Comparison of ENCODE assay signal across 8 cellular contexts in the genomic region with DNA sequence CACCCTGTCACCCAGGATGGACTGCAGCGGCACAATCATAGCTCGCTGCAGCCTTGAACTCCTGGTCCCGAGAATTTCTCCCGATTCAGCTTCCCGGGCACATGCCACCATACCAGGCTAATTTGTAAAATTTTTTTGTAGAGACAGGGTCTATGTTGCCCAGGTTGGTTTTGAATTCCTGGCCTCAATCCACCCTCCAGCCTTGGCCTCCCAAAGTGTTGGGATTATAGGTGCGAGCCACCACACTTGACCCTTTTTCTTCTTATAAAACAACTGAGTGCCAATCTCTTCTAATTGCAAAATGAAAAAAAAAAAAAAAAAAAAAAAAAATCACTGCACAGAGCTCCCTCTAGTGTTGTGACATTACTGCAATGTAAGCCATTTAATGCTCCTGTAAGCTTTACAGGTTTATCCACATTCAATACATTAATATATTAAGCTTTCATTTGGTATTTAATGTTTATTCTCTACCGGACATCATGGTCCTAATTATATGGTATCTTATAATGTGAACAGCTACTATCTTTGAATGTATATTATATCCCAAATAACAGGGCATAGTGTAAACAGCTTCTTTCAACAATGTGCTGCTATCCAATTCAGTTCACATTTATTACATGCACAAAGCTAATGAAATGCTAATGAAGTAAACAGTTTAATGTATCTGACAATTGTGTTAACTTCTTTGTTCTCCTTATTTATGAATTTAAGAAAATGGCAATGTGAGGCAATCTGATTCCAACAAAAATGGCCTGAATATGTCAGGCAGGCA. TPM values are rescaled to one million over a fixed set of nuclear protein-coding genes. Genes with fewer than 3 reads are reported as not detected.
DNase-seq lines count a peak whose midpoint lies in the region; TF ChIP-seq lines count a peak whose summit lies in the region.

No MANE protein-coding gene starts in this region.

- H3K27me3 ChIP-seq in tibial nerve: no peaks in the 10 kb centered on the region

- WGBS in tibial nerve, 2 donors: 59 to 68% methylated on average over 7 of the region's 7 CpGs

- no peak for TF ChIP-seq POLR2A in tibial nerve (IDR thresholded peaks at IDR 0.05)

- peak; percentile 27 to 66 (median 42) for TF ChIP-seq CTCF in tibial nerve (IDR thresholded peaks at IDR 0.05)

- no peaks in the 10 kb centered on the region for H3K4me1 ChIP-seq in tibial nerve

- no peaks in the 10 kb centered on the region for H3K9me3 ChIP-seq in tibial nerve

- H3K4me3 ChIP-seq in tibial nerve: no peak overlapping the region

- H3K36me3 ChIP-seq in tibial nerve: peaks cover 0 to 61% (median 16%) of the 10 kb centered on the region in 3 donors

- DNase-seq in ELR (ENCODE audit: low read depth) (peak; percentile 63), KBM-7 (peak; percentile 48), astrocyte of the hippocampus (ENCODE audit: low read depth, low spot score) (peak; percentile 43), iPS-NIHi11 (ENCODE audit: low spot score) (peak; percentile 45), tibial nerve (ENCODE audit: low spot score in 2 of 2) (no peak), NCI-H1048 (lab: John Stamatoyannopoulos, UW) (no peak), LoVo (ENCODE audit: low spot score) (no peak), mucosa of gallbladder (ENCODE audit: low spot score) (no peak)

- H3K27ac ChIP-seq in tibial nerve: no peak overlapping the region

- in situ Hi-C loops in KBM-7 (cut with MboI; ENCODE audit: low pct_unique_long_range_greater_than_20kb, low sequenced_read_pairs): no loop called here

- TF ChIP-seq EP300 in tibial nerve (IDR thresholded peaks at IDR 0.05): no peak

RNA-seq across cellular contexts. Expression of a gene that starts 44.6 kb away (rescaled TPM):
- total RNA-seq in tibial nerve (10 to 100 TPM; 71.0 to 88.5 (median 84.0) TPM), mucosa of gallbladder (92.2 TPM)

Comparison
In these comparisons a context has a peak if more than half of its experiments do, and no peak if none do; other contexts are left out.
1. DNase-seq: peak in ELR (single experiment), KBM-7 (single experiment), astrocyte of the hippocampus (single experiment) and iPS-NIHi11 (single experiment); none in tibial nerve (0 of 2), NCI-H1048 (single experiment), LoVo (single experiment) and mucosa of gallbladder (single experiment).